ENCODE assay signal across 16 cellular contexts in genomic region chr17:64336760-64337413, GRCh38. TPM values are rescaled to one million over a fixed set of nuclear protein-coding genes. Genes with fewer than 3 reads are reported as not detected.
DNase-seq lines count a peak whose midpoint lies in the region; ATAC-seq and TF ChIP-seq lines count a peak whose summit lies in the region.
"Had no signal": no experiment of that assay in that cellular context is flagged by ENCODE, and none has a peak within 500 bp of the region (broad histone marks: within the 10 kb centered on the region; RNA-seq: fewer than 3 reads in every experiment).

No MANE protein-coding gene starts in this region.

- H3K4me1 Mint-ChIP-seq in CD14-positive monocyte (peaks cover 90% of the 10 kb centered on the region), GM23338 (peaks cover 12% of the 10 kb centered on the region)
- H3K4me1 Mint-ChIP-seq: activated naive CD4-positive, alpha-beta T cell treated with anti-CD3 and anti-CD28 coated beads, Interleukin-2, amount 10 ng/mL, durations not matched to agents 7 days and 5 days had no signal

- H3K27me3 ChIP-seq in GM23338 (ENCODE audit: insufficient read depth) (0 out of 2 replicates have a peak, but pooled peaks cover 5% of the 10 kb centered on the region), psoas muscle (ENCODE audit: insufficient read depth in 3 of 3, low read length in 2 of 3) (no peaks in the 10 kb centered on the region), foreskin keratinocyte (peaks cover 17% of the 10 kb centered on the region)
- H3K27me3 ChIP-seq: pancreas had no signal

- DNase-seq in CD14-positive monocyte (ENCODE audit: low spot score) (no peak), GM23338 (ENCODE audit: low spot score) (peak; percentile 55), dermis blood vessel endothelial cell (peak; percentile 56), psoas muscle (no peak), foreskin keratinocyte (no peak), Kasumi-1 (lab: John Stamatoyannopoulos, UW) (no peak)
- DNase-seq in activated CD4-positive, CD25-positive, alpha-beta regulatory T cell treated with anti-CD3 and anti-CD28 coated beads, Interleukin-2, amount 50 U/mL, for 72 hours = no peak
- no peak for DNase-seq in stimulated activated CD4-positive, alpha-beta T cell treated with anti-CD3 and anti-CD28 coated beads, Interleukin-2, amount 100 ng/mL, for 24 hours
- DNase-seq: activated naive CD4-positive, alpha-beta T cell treated with anti-CD3 and anti-CD28 coated beads, Interleukin-2, amount 10 ng/mL, durations not matched to agents 7 days and 5 days; AML-193; DMS 273 treated with DMSO at 0.1 percent for 48 hours; NCI-H1417; pancreas; PC-9; stimulated activated CD4-positive, alpha-beta T cell treated with anti-CD3 and anti-CD28 coated beads, Interleukin-2, amount 100 ng/mL, for 48 hours; T1000 had no signal

- intact Hi-C loops in CD14-positive monocyte (cut with micrococcal nuclease) = no loop called here
- intact Hi-C loops in psoas muscle (cut with DNase I) = no loop called here

- 80 to 81% (median 81%) methylated on average over 7 of the region's 7 CpGs for WGBS in psoas muscle, 3 donors

- H3K4me3 Mint-ChIP-seq in CD14-positive monocyte = peak overlapping the region in 1 of 2 donors; percentile 7
- no peak overlapping the region for H3K4me3 Mint-ChIP-seq in GM23338
- H3K4me3 Mint-ChIP-seq: activated naive CD4-positive, alpha-beta T cell treated with anti-CD3 and anti-CD28 coated beads, Interleukin-2, amount 10 ng/mL, durations not matched to agents 7 days and 5 days had no signal

- H3K27ac Mint-ChIP-seq in CD14-positive monocyte (peak overlapping the region; percentile 87 to 99 (median 90)), GM23338 (no peak overlapping the region)
- H3K27ac Mint-ChIP-seq: activated naive CD4-positive, alpha-beta T cell treated with anti-CD3 and anti-CD28 coated beads, Interleukin-2, amount 10 ng/mL, durations not matched to agents 7 days and 5 days had no signal

- H2AFZ ChIP-seq in GM23338 = no peak overlapping the region
- H2AFZ ChIP-seq: PC-9 had no signal

- peaks cover 0 to 3% (median 0%) of the 10 kb centered on the region in 7 donors for H3K9me3 Mint-ChIP-seq in CD14-positive monocyte
- no peaks in the 10 kb centered on the region for H3K9me3 Mint-ChIP-seq in GM23338
- H3K9me3 Mint-ChIP-seq: activated naive CD4-positive, alpha-beta T cell treated with anti-CD3 and anti-CD28 coated beads, Interleukin-2, amount 10 ng/mL, durations not matched to agents 7 days and 5 days had no signal

- no peak overlapping the region for H3K4me2 ChIP-seq in GM23338
- H3K4me2 ChIP-seq: PC-9 had no signal

- no peaks in the 10 kb centered on the region for H3K79me2 ChIP-seq in GM23338 (replicated peaks; ENCODE audit: insufficient read depth)

- H3K9me2 ChIP-seq in GM23338 (ENCODE audit: insufficient read depth) = no peaks in the 10 kb centered on the region

- H3K4me3 ChIP-seq in GM23338 (no peak overlapping the region), psoas muscle (no peak overlapping the region)
- H3K4me3 ChIP-seq: pancreas, PC-9 had no signal

- H3F3A ChIP-seq in GM23338 (replicated peaks; ENCODE audit: low read depth) = no peaks in the 10 kb centered on the region

- H3K36me3 Mint-ChIP-seq in CD14-positive monocyte = peaks cover 71 to 92% of the 10 kb centered on the region in 2 donors
- H3K36me3 Mint-ChIP-seq in GM23338 (ENCODE audit: low read depth) = no peaks in the 10 kb centered on the region
- H3K36me3 Mint-ChIP-seq: activated naive CD4-positive, alpha-beta T cell treated with anti-CD3 and anti-CD28 coated beads, Interleukin-2, amount 10 ng/mL, durations not matched to agents 7 days and 5 days had no signal

- H3K4me1 ChIP-seq in GM23338 (ENCODE audit: insufficient read depth) = no peaks in the 10 kb centered on the region; the same call in 1 of the 2 replicates
- peaks cover 3% of the 10 kb centered on the region for H3K4me1 ChIP-seq in psoas muscle
- H3K4me1 ChIP-seq in foreskin keratinocyte = no peaks in the 10 kb centered on the region
- H3K4me1 ChIP-seq: pancreas had no signal

- H3K36me3 ChIP-seq in GM23338 (ENCODE audit: insufficient read depth) = no peaks in the 10 kb centered on the region
- H3K36me3 ChIP-seq in psoas muscle (ENCODE audit: insufficient read depth in 1 of 2, low read depth in 1 of 2) = no peaks in the 10 kb centered on the region
- H3K36me3 ChIP-seq: pancreas had no signal

- no peak overlapping the region for H3K27ac ChIP-seq in GM23338 (ENCODE audit: low read depth)
- H3K27ac ChIP-seq in psoas muscle = peak overlapping the region; percentile 36
- no peak overlapping the region for H3K27ac ChIP-seq in foreskin keratinocyte
- H3K27ac ChIP-seq: pancreas had no signal

- no peak for TF ChIP-seq CTCF in CD14-positive monocyte (IDR thresholded peaks at IDR 0.05)
- no peak for TF ChIP-seq CTCF in GM23338 (conservative IDR thresholded peaks at IDR 0.05; ENCODE audit: low read depth in 2 of 2)
- TF ChIP-seq CTCF in psoas muscle (IDR thresholded peaks at IDR 0.05) = no peak
- TF ChIP-seq CTCF in foreskin keratinocyte (conservative IDR thresholded peaks at IDR 0.05) = no peak

- ATAC-seq in GM23338 = peak; percentile 94
- ATAC-seq in psoas muscle = no peak
- no peak for ATAC-seq in foreskin keratinocyte
- ATAC-seq: pancreas had no signal

- H3K27me3 Mint-ChIP-seq in CD14-positive monocyte (ENCODE audit: low read depth in 3 of 3) = peaks cover 0 to 2% (median 1%) of the 10 kb centered on the region in 3 donors
- H3K27me3 Mint-ChIP-seq in GM23338 (ENCODE audit: insufficient read depth, low read depth, poor library complexity) = peaks cover 27% of the 10 kb centered on the region

- no peaks in the 10 kb centered on the region for H4K20me1 ChIP-seq in GM23338 (replicated peaks; ENCODE audit: insufficient read depth)

- no peaks in the 10 kb centered on the region for H3K9me3 ChIP-seq in psoas muscle
- H3K9me3 ChIP-seq: pancreas had no signal

TF ChIP-seq in GM23338, 12 proteins besides CTCF, POLR2A, EP300 and RAD21:
- peak; percentile 58 for TF ChIP-seq POLR2AphosphoS5 (IDR thresholded peaks at IDR 0.05; ENCODE audit: low read depth)
- TF ChIP-seq ZNF114 (CRISPR knock-in tag; IDR thresholded peaks at IDR 0.05) = no peak

RNA-seq across cellular contexts. Expression of gene PECAM1, which starts 53.8 kb away (rescaled TPM):
- polyA plus RNA-seq in CD14-positive monocyte (100 to 1,000 TPM; 205 to 342 TPM), GM23338 (2016; fragmentation: Nextera tagmentation; extraction: Ambion mirVana) (not detected in 2 replicates), psoas muscle (10 to 100 TPM; 21.0 to 40.5 (median 29.6) TPM), foreskin keratinocyte (not detected in 2 replicates)
- 0.04 TPM in 1 of 2 replicates, not detected in the other for total RNA-seq in GM23338 (2014; rRNA removed; shearing (Covaris generic))
- total RNA-seq in dermis blood vessel endothelial cell (959 and 1,308 TPM in 2 replicates), psoas muscle (100 to 1,000 TPM in 2 of 4 donors, 10 to 100 TPM in 2; 71.9 to 117 (median 105) TPM), foreskin keratinocyte (not detected in 2 replicates)

Comparison
In these comparisons a context has a peak if more than half of its experiments do, and no peak if none do; other contexts are left out.
1. DNase-seq: peak in GM23338 (single experiment) and dermis blood vessel endothelial cell (single experiment); none in CD14-positive monocyte (single experiment), psoas muscle (0 of 2), activated CD4-positive, CD25-positive, alpha-beta regulatory T cell treated with anti-CD3 and anti-CD28 coated beads, Interleukin-2, amount 50 U/mL, for 72 hours (single experiment), stimulated activated CD4-positive, alpha-beta T cell treated with anti-CD3 and anti-CD28 coated beads, Interleukin-2, amount 100 ng/mL, for 24 hours (0 of 2), foreskin keratinocyte (0 of 2) and Kasumi-1 (0 of 2).
2. RNA of gene PECAM1, which starts 53.8 kb away (total RNA-seq): 959 to 1,308 TPM in dermis blood vessel endothelial cell and 71.9 to 117 TPM in psoas muscle; 0.04 TPM in GM23338 and not detected in foreskin keratinocyte; every median in the first group is over 10 times any median in the second.